ENCODE assay signal across 1 cellular context in genomic region chr5:76385540-76385939, GRCh38.
TF ChIP-seq lines count a peak whose summit lies in the region.

No MANE protein-coding gene starts in this region.

TF ChIP-seq in liver, 16 proteins besides CTCF, POLR2A, EP300 and RAD21:
- TF ChIP-seq TAF1 (conservative IDR thresholded peaks at IDR 0.05) (no peak), EGR1 (IDR thresholded peaks at IDR 0.05; ENCODE audit: low read depth in 2 of 2) (no peak), HNF4A (conservative IDR thresholded peaks at IDR 0.05) (peak; percentile 43 to 52), JUND (IDR thresholded peaks at IDR 0.05) (peak in 1 of 2 donors; percentile 16), ZBTB33 (IDR thresholded peaks at IDR 0.05) (no peak), MAX (IDR thresholded peaks at IDR 0.05) (no peak), FOXA2 (IDR thresholded peaks at IDR 0.05) (no peak), RXRA (IDR thresholded peaks at IDR 0.05) (no peak)
